In genomic region chr10:26637521-26638275, GRCh38 we compare ENCODE assay signal across 23 cellular contexts. TPM values are rescaled to one million over a fixed set of nuclear protein-coding genes. Genes with fewer than 3 reads are reported as not detected.
A peak's percentile ranks its signal among the peaks of the same experiment; 100 is the strongest.
DNase-seq lines count a peak whose midpoint lies in the region; ATAC-seq and TF ChIP-seq lines count a peak whose summit lies in the region.
"Had no signal": no experiment of that assay in that cellular context is flagged by ENCODE, and none has a peak within 500 bp of the region (broad histone marks: within the 10 kb centered on the region; RNA-seq: fewer than 3 reads in every experiment).

No MANE protein-coding gene starts in this region.

- H3K4me3 Mint-ChIP-seq in endodermal cell = no peak overlapping the region
- H3K4me3 Mint-ChIP-seq in Calu3 (ENCODE audit: low read depth, unreplicated experiment) = no peak overlapping the region
- H3K4me3 Mint-ChIP-seq: CD14-positive monocyte; CD8-positive, alpha-beta memory T cell had no signal

- no peaks in the 10 kb centered on the region for H3K4me1 ChIP-seq in endodermal cell (ENCODE audit: control insufficient read depth, insufficient read depth, low read length)
- H3K4me1 ChIP-seq: BE2C had no signal

- H3K4me1 Mint-ChIP-seq in endodermal cell = no peaks in the 10 kb centered on the region
- H3K4me1 Mint-ChIP-seq in Calu3 (ENCODE audit: low read depth, unreplicated experiment) = no peaks in the 10 kb centered on the region
- H3K4me1 Mint-ChIP-seq: CD14-positive monocyte; CD8-positive, alpha-beta memory T cell had no signal

- ATAC-seq in HG02763 (IDR thresholded peaks at IDR 0.05; ENCODE audit: unreplicated experiment) (no peak), GM21367 (IDR thresholded peaks at IDR 0.05; ENCODE audit: unreplicated experiment) (no peak)

- H3K27me3 Mint-ChIP-seq in endodermal cell (ENCODE audit: insufficient read depth) (no peaks in the 10 kb centered on the region), Calu3 (ENCODE audit: unreplicated experiment) (peaks cover 12% of the 10 kb centered on the region)

- WGBS in endodermal cell (ENCODE audit: insufficient coverage in 1 of 2, insufficient read length in 1 of 2), 2 experiments = 92 to 95% methylated on average over 13 to 19 of the region's 19 CpGs

- H3K9me3 ChIP-seq in endodermal cell (ENCODE audit: control insufficient read depth, low read length) = no peaks in the 10 kb centered on the region
- H3K9me3 ChIP-seq: BE2C had no signal

- intact Hi-C loops in Calu3 (cut with micrococcal nuclease; ENCODE audit: unreplicated experiment) = no loop called here

- H3K9me3 Mint-ChIP-seq in endodermal cell (peaks cover 3% of the 10 kb centered on the region), Calu3 (ENCODE audit: low read depth, unreplicated experiment) (no peaks in the 10 kb centered on the region)

- DNase-seq in DMS53 (lab: John Stamatoyannopoulos, UW) (peak; percentile 12), DMS53 treated with DMSO at 0.1 percent for 48 hours (lab: John Stamatoyannopoulos, UW; ENCODE audit: unreplicated experiment) (no peak), NCI-H69 (lab: John Stamatoyannopoulos, UW) (peak; percentile 73), endodermal cell (peak; percentile 51), Calu3 (no peak), glomerular visceral epithelial cell (ENCODE audit: extremely low spot score) (no peak)
- DNase-seq: 8988T; ACHN; BE2C; CD8-positive, alpha-beta memory T cell; DMS79; HCEC 1CT; IMR-90; NCI-H1092; NCI-H1417 treated with DMSO at 0.1 percent for 48 hours; NCI-H187 treated with DMSO at 0.1 percent for 48 hours; NCI-H524 treated with DMSO at 0.1 percent for 48 hours; Right ventricle myocardium superior; RPMI8226; T-helper 1 cell had no signal

- no peaks in the 10 kb centered on the region for H3K27me3 ChIP-seq in endodermal cell (ENCODE audit: control insufficient read depth, insufficient read depth, low read length, poor library complexity, severe bottlenecking)
- H3K27me3 ChIP-seq: BE2C had no signal

- H3K27ac ChIP-seq in endodermal cell (ENCODE audit: low read depth, low read length) = no peak overlapping the region

- H3K4me3 ChIP-seq in endodermal cell (ENCODE audit: low read length) = no peak overlapping the region

- no peaks in the 10 kb centered on the region for H3K36me3 ChIP-seq in endodermal cell (ENCODE audit: control insufficient read depth, insufficient read depth, low read length)
- H3K36me3 ChIP-seq: BE2C had no signal

- H3K9ac ChIP-seq in endodermal cell (ENCODE audit: extremely low read depth, low read length, poor library complexity, severe bottlenecking) = no peak overlapping the region

- CTCF ChIA-PET in Calu3 (lab: Charles Lee) = no interaction called here

- TF ChIP-seq CTCF in endodermal cell (conservative IDR thresholded peaks at IDR 0.05) (no peak), Calu3 (IDR thresholded peaks at IDR 0.05; ENCODE audit: unreplicated experiment) (no peak)

- no peak overlapping the region for H3K27ac Mint-ChIP-seq in endodermal cell
- H3K27ac Mint-ChIP-seq in Calu3 (ENCODE audit: unreplicated experiment) = no peak overlapping the region
- H3K27ac Mint-ChIP-seq: CD14-positive monocyte; CD8-positive, alpha-beta memory T cell had no signal

- H3K36me3 Mint-ChIP-seq in endodermal cell (ENCODE audit: low read depth) (no peaks in the 10 kb centered on the region), Calu3 (ENCODE audit: insufficient read depth, unreplicated experiment) (no peaks in the 10 kb centered on the region)
- H3K36me3 Mint-ChIP-seq: CD14-positive monocyte; CD8-positive, alpha-beta memory T cell had no signal

- BruUV-seq in Calu3 (replicated peaks; lab: Mats Ljungman, UMichigan) = no TSS peak

RNA-seq across cellular contexts. Expression of gene PDSS1, which starts 59.8 kb away (rescaled TPM):
- total RNA-seq in endodermal cell (10 to 100 TPM in 1 of 2 donors, 1 to 10 TPM in 1; 7.7 to 10.9 TPM), Calu3 (2022) (15.4 and 15.9 TPM in 2 replicates)
- polyA plus RNA-seq in endodermal cell (2013, experiment 1 of 2) = 15.3 TPM
- polyA plus RNA-seq in endodermal cell (2013, experiment 2 of 2) = 15.9 TPM

Comparison
In these comparisons a context has a peak if more than half of its experiments do, and no peak if none do; other contexts are left out.
1. DNase-seq: peak in DMS53 (single experiment), NCI-H69 (single experiment) and endodermal cell (single experiment); none in DMS53 treated with DMSO at 0.1 percent for 48 hours (single experiment), Calu3 (single experiment) and glomerular visceral epithelial cell (single experiment).